ENCODE assay signal across 9 cellular contexts in the genomic region with DNA sequence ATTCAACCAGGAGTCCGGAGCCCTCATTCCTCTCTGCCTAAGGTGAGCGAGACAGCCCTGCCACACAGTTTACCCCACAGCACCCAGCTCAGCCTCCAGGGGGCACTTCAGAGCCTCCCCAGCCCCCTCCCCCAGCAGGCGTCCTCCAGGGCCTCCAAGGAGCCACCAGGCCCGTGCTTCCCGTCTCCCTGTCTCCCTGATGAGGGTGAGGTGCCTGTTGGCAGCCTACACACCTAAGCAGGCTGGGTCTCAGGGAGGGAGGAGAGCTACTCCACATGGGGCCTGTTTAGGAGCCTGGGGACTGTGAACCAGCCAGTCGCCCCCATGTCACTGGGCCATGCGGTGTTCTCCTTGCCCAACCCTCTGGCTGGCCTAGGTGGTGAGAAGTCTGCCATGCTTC. TPM values are rescaled to one million over a fixed set of nuclear protein-coding genes. Genes with fewer than 3 reads are reported as not detected.
DNase-seq lines count a peak whose midpoint lies in the region; ATAC-seq and TF ChIP-seq lines count a peak whose summit lies in the region.
"Had no signal": no experiment of that assay in that cellular context is flagged by ENCODE, and none has a peak within 500 bp of the region (broad histone marks: within the 10 kb centered on the region; RNA-seq: fewer than 3 reads in every experiment).

No MANE protein-coding gene starts in this region.

- no peak overlapping the region for H3K4me3 ChIP-seq in RWPE2 (ENCODE audit: severe bottlenecking)
- no peak overlapping the region for H3K4me3 ChIP-seq in fibroblast of the aortic adventitia (ENCODE audit: low read depth, low read length)
- H3K4me3 ChIP-seq: BLaER1 treated with 17β-estradiol and CSF1 and Interleukin-3, amounts not matched to agents 10 nM and 100 nM had no signal

- no peak overlapping the region for H3K4me3 Mint-ChIP-seq in activated CD8-positive, alpha-beta memory T cell treated with anti-CD3 and anti-CD28 coated beads, Interleukin-2, amount 10 ng/mL, durations not matched to agents 7 days and 5 days

- peaks cover 11% of the 10 kb centered on the region for H3K4me1 ChIP-seq in RWPE2 (ENCODE audit: insufficient read depth, poor library complexity, severe bottlenecking)

- ATAC-seq in RWPE2 (ENCODE audit: low read depth) = no peak
- no peak for ATAC-seq in activated CD8-positive, alpha-beta memory T cell treated with anti-CD3 and anti-CD28 coated beads, Interleukin-2, amount 10 ng/mL, durations not matched to agents 7 days and 5 days
- ATAC-seq in HG02678 (IDR thresholded peaks at IDR 0.05; ENCODE audit: unreplicated experiment) = no peak

- H3K4me1 Mint-ChIP-seq in activated CD8-positive, alpha-beta memory T cell treated with anti-CD3 and anti-CD28 coated beads, Interleukin-2, amount 10 ng/mL, durations not matched to agents 7 days and 5 days = peaks cover 17% of the 10 kb centered on the region

- H3K27me3 Mint-ChIP-seq in activated CD8-positive, alpha-beta memory T cell treated with anti-CD3 and anti-CD28 coated beads, Interleukin-2, amount 10 ng/mL, durations not matched to agents 7 days and 5 days = no peaks in the 10 kb centered on the region

- no peaks in the 10 kb centered on the region for H3K27me3 ChIP-seq in RWPE2 (ENCODE audit: insufficient read depth, poor library complexity, severe bottlenecking)
- H3K27me3 ChIP-seq: BLaER1 treated with 17β-estradiol and CSF1 and Interleukin-3, amounts not matched to agents 10 nM and 100 nM had no signal

- H3K9me3 Mint-ChIP-seq in activated CD8-positive, alpha-beta memory T cell treated with anti-CD3 and anti-CD28 coated beads, Interleukin-2, amount 10 ng/mL, durations not matched to agents 7 days and 5 days (ENCODE audit: low read depth) = no peaks in the 10 kb centered on the region

- TF ChIP-seq CTCF in RWPE2 (IDR thresholded peaks at IDR 0.05; ENCODE audit: poor library complexity, severe bottlenecking) = peak; percentile 12
- TF ChIP-seq CTCF in fibroblast of the aortic adventitia (IDR thresholded peaks at IDR 0.05; ENCODE audit: insufficient read depth, low read length) = peak; percentile 37

- peak; percentile 27 for DNase-seq in activated CD4-positive, alpha-beta T cell treated with anti-CD3 and anti-CD28 coated beads, Interleukin-2, amount 50 U/mL, for 1 hour
- no peak for DNase-seq in activated CD4-positive, alpha-beta T cell treated with anti-CD3 and anti-CD28 coated beads for 1 hour
- DNase-seq in RWPE2 (ENCODE audit: low spot score) (no peak), fibroblast of the aortic adventitia (ENCODE audit: low read depth) (no peak), GOT3 (lab: John Stamatoyannopoulos, UW) (no peak)
- peak; percentile 50 for DNase-seq in stimulated activated CD8-positive, alpha-beta memory T cell treated with anti-CD3 and anti-CD28 coated beads, Interleukin-4, amount 100 ng/mL, for 48 hours
- no peak for DNase-seq in activated CD8-positive, alpha-beta memory T cell treated with anti-CD3 and anti-CD28 coated beads, Interleukin-2, amount 10 ng/mL, durations not matched to agents 7 days and 5 days

- H3K27ac Mint-ChIP-seq in activated CD8-positive, alpha-beta memory T cell treated with anti-CD3 and anti-CD28 coated beads, Interleukin-2, amount 10 ng/mL, durations not matched to agents 7 days and 5 days = no peak overlapping the region

- H3K27ac ChIP-seq in RWPE2 (ENCODE audit: poor library complexity, severe bottlenecking) = no peak overlapping the region
- H3K27ac ChIP-seq: BLaER1 treated with 17β-estradiol and CSF1 and Interleukin-3, amounts not matched to agents 10 nM and 100 nM had no signal

- H3K9me3 ChIP-seq in RWPE2 (ENCODE audit: severe bottlenecking) = no peaks in the 10 kb centered on the region
- H3K9me3 ChIP-seq: BLaER1 treated with 17β-estradiol and CSF1 and Interleukin-3, amounts not matched to agents 10 nM and 100 nM had no signal

- CTCF ChIA-PET in activated CD8-positive, alpha-beta memory T cell treated with anti-CD3 and anti-CD28 coated beads, Interleukin-2, amount 10 ng/mL, durations not matched to agents 7 days and 5 days (lab: Charles Lee) = interaction anchor here (1.5 to 2.5 kb wide), 2 partner anchors 12 to 32 kb away, joined by 5 to 12 read pairs; no protein-coding TSS in a partner anchor

- H3K36me3 Mint-ChIP-seq in activated CD8-positive, alpha-beta memory T cell treated with anti-CD3 and anti-CD28 coated beads, Interleukin-2, amount 10 ng/mL, durations not matched to agents 7 days and 5 days = no peaks in the 10 kb centered on the region

- no peaks in the 10 kb centered on the region for H3K36me3 ChIP-seq in RWPE2 (ENCODE audit: low read depth)

RNA-seq across cellular contexts. Expression of a gene that starts 28.9 kb away (rescaled TPM):
- total RNA-seq in fibroblast of the aortic adventitia (ENCODE audit: low replicate concordance) = 83.0 and 84.7 TPM in 2 replicates
- 10 to 100 TPM; 58.7 to 86.9 TPM for total RNA-seq in activated CD8-positive, alpha-beta memory T cell treated with anti-CD3 and anti-CD28 coated beads, Interleukin-2, amount 10 ng/mL, durations not matched to agents 7 days and 5 days

Comparison
In these comparisons a context has a peak if more than half of its experiments do, and no peak if none do; other contexts are left out.
1. DNase-seq: peak in activated CD4-positive, alpha-beta T cell treated with anti-CD3 and anti-CD28 coated beads, Interleukin-2, amount 50 U/mL, for 1 hour (single experiment) and stimulated activated CD8-positive, alpha-beta memory T cell treated with anti-CD3 and anti-CD28 coated beads, Interleukin-4, amount 100 ng/mL, for 48 hours (single experiment); none in activated CD4-positive, alpha-beta T cell treated with anti-CD3 and anti-CD28 coated beads for 1 hour (single experiment), RWPE2 (single experiment), fibroblast of the aortic adventitia (single experiment), GOT3 (single experiment) and activated CD8-positive, alpha-beta memory T cell treated with anti-CD3 and anti-CD28 coated beads, Interleukin-2, amount 10 ng/mL, durations not matched to agents 7 days and 5 days (single experiment).